In genomic region chr2:118993392-118993752, GRCh38 we compare ENCODE assay signal across 18 cellular contexts. TPM values are rescaled to one million over a fixed set of nuclear protein-coding genes. Genes with fewer than 3 reads are reported as not detected.
"Had no signal": no experiment of that assay in that cellular context is flagged by ENCODE, and none has a peak within 500 bp of the region (broad histone marks: within the 10 kb centered on the region; RNA-seq: fewer than 3 reads in every experiment).

No MANE protein-coding gene starts in this region.

- H3K4me1 ChIP-seq: right atrium auricular region had no signal

- H3K27me3 ChIP-seq: hepatocyte, right atrium auricular region had no signal

- DNase-seq: activated CD4-positive, alpha-beta T cell treated with anti-CD3 and anti-CD28 coated beads, Interleukin-2, amount 10 ng/mL, durations not matched to agents 24 days and 14 days; activated CD4-positive, CD25-positive, alpha-beta regulatory T cell; activated CD8-positive, alpha-beta memory T cell treated with anti-CD3 and anti-CD28 coated beads, Interleukin-2, amount 50 U/mL, for 4 hours; activated naive CD4-positive, alpha-beta T cell treated with anti-CD3 and anti-CD28 coated beads, Interleukin-2, amount 10 ng/mL, durations not matched to agents 7 days and 5 days; activated T-cell treated with anti-CD3 and anti-CD28 coated beads, Interleukin-2, amount 50 U/mL, for 4 hours; foreskin fibroblast; naive B cell; T1000 had no signal

- H3K4me1 Mint-ChIP-seq: activated CD4-positive, alpha-beta T cell treated with anti-CD3 and anti-CD28 coated beads, Interleukin-2, amount 10 ng/mL, durations not matched to agents 24 days and 14 days; activated naive CD4-positive, alpha-beta T cell treated with anti-CD3 and anti-CD28 coated beads, Interleukin-2, amount 10 ng/mL, durations not matched to agents 7 days and 5 days; naive B cell; neural crest cell had no signal

- H3K4me2 ChIP-seq: hepatocyte had no signal

- H3K36me3 ChIP-seq: right atrium auricular region, thoracic aorta had no signal

- H3K4me3 Mint-ChIP-seq: activated CD4-positive, alpha-beta T cell treated with anti-CD3 and anti-CD28 coated beads, Interleukin-2, amount 10 ng/mL, durations not matched to agents 24 days and 14 days; activated naive CD4-positive, alpha-beta T cell treated with anti-CD3 and anti-CD28 coated beads, Interleukin-2, amount 10 ng/mL, durations not matched to agents 7 days and 5 days; activated T-cell treated with anti-CD3 and anti-CD28 coated beads, Interleukin-2, amount 50 U/mL, for 4 hours; naive B cell; neural crest cell had no signal

- H2AFZ ChIP-seq: hepatocyte had no signal

- H3K4me3 ChIP-seq: dorsolateral prefrontal cortex, hepatocyte, right atrium auricular region, skin epidermis, thoracic aorta had no signal

- H3K27ac Mint-ChIP-seq: activated CD4-positive, alpha-beta T cell treated with anti-CD3 and anti-CD28 coated beads, Interleukin-2, amount 10 ng/mL, durations not matched to agents 24 days and 14 days; activated naive CD4-positive, alpha-beta T cell treated with anti-CD3 and anti-CD28 coated beads, Interleukin-2, amount 10 ng/mL, durations not matched to agents 7 days and 5 days; naive B cell; progenitor cell of endocrine pancreas had no signal

- H3K9me3 Mint-ChIP-seq: activated CD4-positive, alpha-beta T cell treated with anti-CD3 and anti-CD28 coated beads, Interleukin-2, amount 10 ng/mL, durations not matched to agents 24 days and 14 days; activated naive CD4-positive, alpha-beta T cell treated with anti-CD3 and anti-CD28 coated beads, Interleukin-2, amount 10 ng/mL, durations not matched to agents 7 days and 5 days; activated T-cell treated with anti-CD3 and anti-CD28 coated beads, Interleukin-2, amount 50 U/mL, for 4 hours; neural crest cell had no signal

- H3K36me3 Mint-ChIP-seq: activated naive CD4-positive, alpha-beta T cell treated with anti-CD3 and anti-CD28 coated beads, Interleukin-2, amount 10 ng/mL, durations not matched to agents 7 days and 5 days; naive B cell had no signal

- H3K27me3 Mint-ChIP-seq: activated CD4-positive, alpha-beta T cell treated with anti-CD3 and anti-CD28 coated beads, Interleukin-2, amount 10 ng/mL, durations not matched to agents 24 days and 14 days; activated naive CD4-positive, alpha-beta T cell treated with anti-CD3 and anti-CD28 coated beads, Interleukin-2, amount 10 ng/mL, durations not matched to agents 7 days and 5 days; naive B cell had no signal

- H3K9me3 ChIP-seq: right atrium auricular region, thoracic aorta had no signal

- H3K27ac ChIP-seq: dorsolateral prefrontal cortex, epithelial cell of prostate, hepatocyte, right atrium auricular region, thoracic aorta had no signal

- H3K79me2 ChIP-seq: hepatocyte had no signal

RNA-seq across cellular contexts. Expression of gene MARCO, which starts 51.4 kb away (rescaled TPM):
- total RNA-seq: activated CD4-positive, alpha-beta T cell treated with anti-CD3 and anti-CD28 coated beads, Interleukin-2, amount 10 ng/mL, durations not matched to agents 24 days and 14 days; bronchial epithelial cell; progenitor cell of endocrine pancreas; T-helper 1 cell treated with Interleukin-12 subunit alpha and Interleukin-12 subunit beta and Interleukin-4 antibody, amounts not matched to agents 30 ng/mL and 1 ng/mL, for 36 hours had no signal
- polyA plus RNA-seq: hepatocyte had no signal
